8 cellular contexts compared by ENCODE assay signal in genomic region chr6:111573892-111574800, GRCh38. TPM values are rescaled to one million over a fixed set of nuclear protein-coding genes. Genes with fewer than 3 reads are reported as not detected.
DNase-seq lines count a peak whose midpoint lies in the region; ATAC-seq and TF ChIP-seq lines count a peak whose summit lies in the region.

No MANE protein-coding gene starts in this region.

- intact Hi-C loops in mammary epithelial cell (cut with micrococcal nuclease) = loop anchor here (1.0 to 5.0 kb wide), 4 partner anchors 15 to 468 kb away; partner anchors contain the start of genes REV3L and TRAF3IP2
- intact Hi-C loops in mucosa of descending colon (cut with DNase I, micrococcal nuclease) = no loop called here
- intact Hi-C loops in upper lobe of right lung (cut with DNase I) = no loop called here

- H3K9ac ChIP-seq in mammary epithelial cell (ENCODE audit: insufficient read depth, low read length) = peak overlapping the region; percentile 45

- dilution Hi-C loops in mammary epithelial cell (cut with HindIII; ENCODE audit: low sequenced_read_pairs) = loop anchor here (5.0 kb wide), 1 partner anchor 92 kb away; the partner anchor contains the start of gene REV3L

- BruUV-seq in mammary epithelial cell (replicated peaks; lab: Mats Ljungman, UMichigan) = no TSS peak

- no peak for TF ChIP-seq CTCF in AG09319 (IDR thresholded peaks at IDR 0.05; ENCODE audit: low read depth, low read length)
- no peak for TF ChIP-seq CTCF in mammary epithelial cell (conservative IDR thresholded peaks at IDR 0.05 in 1 of 2, IDR thresholded peaks at IDR 0.05 in 1 of 2; ENCODE audit: extremely low read depth in 1 of 2, insufficient read depth in 1 of 2, low read depth in 1 of 2, low read length in 2 of 2)
- no peak for TF ChIP-seq CTCF in mucosa of descending colon (IDR thresholded peaks at IDR 0.05)
- TF ChIP-seq CTCF in upper lobe of right lung (IDR thresholded peaks at IDR 0.05) = no peak

- H3K4me1 ChIP-seq in mammary epithelial cell (ENCODE audit: insufficient read depth, low read length) (peaks cover 36% of the 10 kb centered on the region), mucosa of descending colon (ENCODE audit: low read depth) (peaks cover 3% of the 10 kb centered on the region), upper lobe of right lung (peaks cover 15% of the 10 kb centered on the region)

- WGBS in mammary epithelial cell (ENCODE audit: low coverage, missing lambda C conversion rate) = 65% methylated on average over 3 of the region's 3 CpGs

- H3K4me3 ChIP-seq in mammary epithelial cell (replicated peaks in 1 of 3; ENCODE audit: insufficient read depth in 1 of 3, low read depth in 2 of 3, low read length in 3 of 3) (no peak overlapping the region), mucosa of descending colon (no peak overlapping the region), upper lobe of right lung (no peak overlapping the region)

- CTCF ChIA-PET in mammary epithelial cell (lab: Charles Lee; ENCODE audit: low non-redundant PET) = interaction anchor here (0.6 kb wide), 2 partner anchors 171 to 364 kb away, joined by 3 to 4 read pairs; no protein-coding TSS in a partner anchor

- no peak overlapping the region for H2AFZ ChIP-seq in mammary epithelial cell (ENCODE audit: low read depth, low read length)

- peaks cover 42% of the 10 kb centered on the region for H3K36me3 ChIP-seq in mammary epithelial cell (ENCODE audit: insufficient read depth, low read length)
- no peaks in the 10 kb centered on the region for H3K36me3 ChIP-seq in mucosa of descending colon (ENCODE audit: low read depth)
- peaks cover 62% of the 10 kb centered on the region for H3K36me3 ChIP-seq in upper lobe of right lung

- no peaks in the 10 kb centered on the region for H3K27me3 ChIP-seq in mammary epithelial cell (ENCODE audit: insufficient read depth, low read length)
- no peaks in the 10 kb centered on the region for H3K27me3 ChIP-seq in upper lobe of right lung

- H3K9me3 ChIP-seq in mammary epithelial cell (replicated peaks; ENCODE audit: insufficient read depth, low read length) (no peaks in the 10 kb centered on the region), mucosa of descending colon (no peaks in the 10 kb centered on the region), upper lobe of right lung (no peaks in the 10 kb centered on the region)

- in situ Hi-C loops in mammary epithelial cell (cut with MboI; ENCODE audit: low sequenced_read_pairs in 2 of 2) = no loop called here

- DNase-seq in AG09319 (ENCODE audit: extremely low read depth, low read depth) = peak; percentile 84
- peak; percentile 94 for DNase-seq in M059J (ENCODE audit: low read depth)
- DNase-seq in mammary epithelial cell = peak; percentile 80
- DNase-seq in mucosa of descending colon = no peak
- no peak for DNase-seq in upper lobe of right lung
- no peak for DNase-seq in DMS 273 treated with DMSO at 0.1 percent for 48 hours (lab: John Stamatoyannopoulos, UW)

- H3K27ac ChIP-seq in mammary epithelial cell (ENCODE audit: insufficient read depth, low read depth, low read length) (peak overlapping the region; percentile 66), upper lobe of right lung (no peak overlapping the region)

- ATAC-seq in mucosa of descending colon = peak; percentile 42
- ATAC-seq in upper lobe of right lung = no peak
- no peak for ATAC-seq in GM21367 (IDR thresholded peaks at IDR 0.05; ENCODE audit: unreplicated experiment)
- ATAC-seq in GM21825 (IDR thresholded peaks at IDR 0.05; ENCODE audit: unreplicated experiment) = no peak

- H4K20me1 ChIP-seq in mammary epithelial cell (ENCODE audit: insufficient read depth, low read length) = no peaks in the 10 kb centered on the region

- H3K79me2 ChIP-seq in mammary epithelial cell (ENCODE audit: insufficient read depth, low read length) = peaks cover 35% of the 10 kb centered on the region

- H3K4me2 ChIP-seq in mammary epithelial cell (ENCODE audit: insufficient read depth, low read depth, low read length) = no peak overlapping the region

RNA-seq across cellular contexts. Expression of gene TRAF3IP2, which starts 31.5 kb away (rescaled TPM):
- total RNA-seq in M059J (2014; rRNA removed; shearing (Covaris generic)) = 46.8 and 51.1 TPM in 2 replicates
- total RNA-seq in mammary epithelial cell = 10 to 100 TPM; 65.8 to 82.2 TPM
- polyA plus RNA-seq in mammary epithelial cell = 63.3 TPM
- polyA minus RNA-seq in mammary epithelial cell = 40.0 TPM
- total RNA-seq in mucosa of descending colon = 10 to 100 TPM; 33.6 to 69.5 (median 67.2) TPM
- 32.1 TPM for total RNA-seq in upper lobe of right lung

Comparison
In these comparisons a context has a peak if more than half of its experiments do, and no peak if none do; other contexts are left out.
1. DNase-seq: peak in AG09319 (single experiment), M059J (single experiment) and mammary epithelial cell (single experiment); none in mucosa of descending colon (0 of 3), upper lobe of right lung (single experiment) and DMS 273 treated with DMSO at 0.1 percent for 48 hours (single experiment).